20 cellular contexts compared by ENCODE assay signal in genomic region chr15:23447107-23447500, GRCh38. TPM values are rescaled to one million over a fixed set of nuclear protein-coding genes. Genes with fewer than 3 reads are reported as not detected.
DNase-seq lines count a peak whose midpoint lies in the region; ATAC-seq and TF ChIP-seq lines count a peak whose summit lies in the region.
"Had no signal": no experiment of that assay in that cellular context is flagged by ENCODE, and none has a peak within 500 bp of the region (broad histone marks: within the 10 kb centered on the region; RNA-seq: fewer than 3 reads in every experiment).

A gene with protein sequence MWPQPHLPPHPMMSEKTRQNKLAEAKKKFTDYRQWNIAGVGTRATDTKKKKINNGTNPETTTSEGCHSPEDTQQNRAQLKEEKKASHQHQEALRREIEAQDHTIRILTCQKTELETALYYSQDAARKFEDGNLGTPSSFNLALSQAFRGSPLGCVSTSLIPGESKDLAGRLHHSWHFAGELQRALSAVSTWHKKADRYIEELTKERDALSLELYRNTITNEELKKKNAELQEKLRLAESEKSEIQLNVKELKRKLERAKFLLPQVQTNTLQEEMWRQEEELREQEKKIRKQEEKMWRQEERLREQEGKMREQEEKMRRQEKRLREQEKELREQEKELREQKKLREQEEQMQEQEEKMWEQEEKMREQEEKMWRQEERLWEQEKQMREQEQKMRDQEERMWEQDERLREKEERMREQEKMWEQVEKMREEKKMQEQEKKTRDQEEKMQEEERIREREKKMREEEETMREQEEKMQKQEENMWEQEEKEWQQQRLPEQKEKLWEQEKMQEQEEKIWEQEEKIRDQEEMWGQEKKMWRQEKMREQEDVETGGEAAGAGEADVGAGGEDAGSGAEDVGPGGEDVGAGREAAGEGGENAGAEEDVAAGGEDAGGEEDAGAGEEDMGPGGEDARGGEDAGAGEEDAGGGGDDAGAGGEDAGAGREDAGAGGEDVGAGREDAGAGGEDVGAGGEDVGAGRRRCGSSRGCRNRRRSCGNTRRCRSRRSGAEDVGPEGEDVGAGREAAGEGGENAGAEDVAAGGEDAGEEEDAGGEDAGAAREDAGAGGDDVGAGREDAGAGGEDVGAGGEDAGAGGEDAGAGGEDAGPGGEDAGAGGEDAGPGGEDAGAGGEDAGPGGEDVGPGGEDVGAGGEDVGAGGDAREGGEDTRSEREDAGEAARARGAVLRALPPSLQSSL (minus strand): TSS chr15:23447243. CDS start chr15:23447181, 62 bp downstream.

- H3K27me3 ChIP-seq in adrenal gland, result no peaks in the 10 kb centered on the region

- no peak for TF ChIP-seq CTCF in adrenal gland (IDR thresholded peaks at IDR 0.05)

- ATAC-seq in GM21360 (IDR thresholded peaks at IDR 0.05; ENCODE audit: unreplicated experiment), result no peak
- ATAC-seq in GM19467 (IDR thresholded peaks at IDR 0.05; ENCODE audit: unreplicated experiment), result no peak
- ATAC-seq: activated T-cell treated with anti-CD3 and anti-CD28 coated beads, Interleukin-2, amount 50 U/mL, for 72 hours; left ventricle myocardium superior; T-helper 17 cell had no signal

- H3K4me3 ChIP-seq in adrenal gland, result no peak within 1 kb of the TSS

- intact Hi-C loops in adrenal gland (cut with DNase I), result no loop called here

- DNase-seq in NCI-H82 (lab: John Stamatoyannopoulos, UW), result peak; percentile 52
- no peak for DNase-seq in NCI-H82 treated with DMSO at 0.1 percent for 48 hours (lab: John Stamatoyannopoulos, UW; ENCODE audit: unreplicated experiment)
- DNase-seq in COLO829 (ENCODE audit: low spot score), result peak; percentile 16
- peak; percentile 95 for DNase-seq in NAMALWA (ENCODE audit: low spot score)
- DNase-seq in adrenal gland, result peak in 6 of 7 donors; percentile 31 to 79 (median 71)
- no peak for DNase-seq in NCI-H1417 (lab: John Stamatoyannopoulos, UW)
- DNase-seq: activated T-cell treated with anti-CD3 and anti-CD28 coated beads, Interleukin-2, amount 50 U/mL, for 72 hours; effector CD8-positive, alpha-beta T cell; left ventricle myocardium superior; NCI-H1694; NCI-H774; stimulated activated naive CD4-positive, alpha-beta T cell treated with Interleukin-2 at 50 U/mL for 16 hours; T-helper 17 cell had no signal

- TF ChIP-seq POLR2A in adrenal gland (IDR thresholded peaks at IDR 0.05), result no peak

- no peak within 1 kb of the TSS for H3K27ac ChIP-seq in adrenal gland

- H3K36me3 ChIP-seq in adrenal gland (replicated peaks in 1 of 2), result no peaks in the 10 kb centered on the region

- WGBS in adrenal gland, 4 donors, result 71 to 82% (median 79%) methylated on average over 10 of the region's 10 CpGs

- H3K9me3 ChIP-seq in adrenal gland (replicated peaks in 1 of 3), result no peaks in the 10 kb centered on the region

- no peaks in the 10 kb centered on the region for H3K4me1 ChIP-seq in adrenal gland (replicated peaks in 1 of 2)

RNA-seq across cellular contexts. Expression of the gene that starts here (rescaled TPM):
- total RNA-seq in adrenal gland, result not detected
- under 1 TPM in 2 of 3 donors, not detected in 1; 0.16 to 0.24 TPM for polyA plus RNA-seq in adrenal gland
- total RNA-seq: activated T-cell treated with anti-CD3 and anti-CD28 coated beads, Interleukin-2, amount 50 U/mL, for 72 hours; cardiac septum; left ventricle myocardium superior; osteocyte; skeletal muscle tissue; T-helper 17 cell had no signal
- polyA plus RNA-seq: adipose tissue, AG04450 had no signal

Comparison
In these comparisons a context has a peak if more than half of its experiments do, and no peak if none do; other contexts are left out.
1. DNase-seq: peak in NCI-H82 (single experiment), COLO829 (single experiment) and NAMALWA (single experiment); none in NCI-H82 treated with DMSO at 0.1 percent for 48 hours (single experiment) and NCI-H1417 (0 of 3).
2. Peak in DNase-seq in adrenal gland; RNA of the gene not detected or under 1 TPM.